8 cellular contexts compared by ENCODE assay signal in the genomic region with DNA sequence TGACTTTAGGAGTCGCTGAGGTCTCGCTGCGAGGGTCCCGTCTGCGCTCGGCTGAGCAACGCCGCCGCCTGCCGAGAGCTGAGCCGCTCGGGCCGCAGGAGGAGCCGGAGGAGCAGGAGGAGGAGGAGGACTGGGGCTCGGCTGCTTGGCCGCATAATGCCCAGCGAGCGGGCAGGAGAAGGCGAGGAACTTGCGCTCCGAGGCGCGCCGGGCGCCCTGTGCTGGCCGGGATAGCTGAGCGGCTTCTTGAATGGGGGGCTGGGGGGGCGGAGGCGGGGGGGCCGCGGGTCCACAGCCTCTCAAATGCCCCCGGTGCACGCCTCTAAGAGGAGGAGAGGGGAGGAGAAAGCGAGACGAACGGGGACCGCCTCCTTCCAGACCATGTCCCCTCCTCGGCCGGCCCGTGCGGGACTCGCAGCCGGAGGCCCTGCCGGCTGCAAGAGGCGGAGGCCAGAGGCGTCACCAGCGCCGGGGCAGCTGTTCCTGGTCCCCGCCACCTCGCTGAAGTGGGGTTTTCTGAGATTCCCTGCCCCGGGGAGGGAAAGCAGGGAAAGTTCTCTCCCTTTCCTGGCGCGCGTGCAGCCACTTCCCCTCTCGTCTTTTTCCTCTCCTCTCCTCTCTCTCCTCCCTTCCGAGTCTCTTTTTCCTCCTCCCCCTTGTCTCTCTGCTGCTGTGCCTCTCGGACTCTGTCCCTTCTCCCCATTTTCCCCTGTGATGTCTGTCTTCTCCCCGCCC. TPM values are rescaled to one million over a fixed set of nuclear protein-coding genes. Genes with fewer than 3 reads are reported as not detected.
DNase-seq lines count a peak whose midpoint lies in the region; TF ChIP-seq lines count a peak whose summit lies in the region.

A gene with protein sequence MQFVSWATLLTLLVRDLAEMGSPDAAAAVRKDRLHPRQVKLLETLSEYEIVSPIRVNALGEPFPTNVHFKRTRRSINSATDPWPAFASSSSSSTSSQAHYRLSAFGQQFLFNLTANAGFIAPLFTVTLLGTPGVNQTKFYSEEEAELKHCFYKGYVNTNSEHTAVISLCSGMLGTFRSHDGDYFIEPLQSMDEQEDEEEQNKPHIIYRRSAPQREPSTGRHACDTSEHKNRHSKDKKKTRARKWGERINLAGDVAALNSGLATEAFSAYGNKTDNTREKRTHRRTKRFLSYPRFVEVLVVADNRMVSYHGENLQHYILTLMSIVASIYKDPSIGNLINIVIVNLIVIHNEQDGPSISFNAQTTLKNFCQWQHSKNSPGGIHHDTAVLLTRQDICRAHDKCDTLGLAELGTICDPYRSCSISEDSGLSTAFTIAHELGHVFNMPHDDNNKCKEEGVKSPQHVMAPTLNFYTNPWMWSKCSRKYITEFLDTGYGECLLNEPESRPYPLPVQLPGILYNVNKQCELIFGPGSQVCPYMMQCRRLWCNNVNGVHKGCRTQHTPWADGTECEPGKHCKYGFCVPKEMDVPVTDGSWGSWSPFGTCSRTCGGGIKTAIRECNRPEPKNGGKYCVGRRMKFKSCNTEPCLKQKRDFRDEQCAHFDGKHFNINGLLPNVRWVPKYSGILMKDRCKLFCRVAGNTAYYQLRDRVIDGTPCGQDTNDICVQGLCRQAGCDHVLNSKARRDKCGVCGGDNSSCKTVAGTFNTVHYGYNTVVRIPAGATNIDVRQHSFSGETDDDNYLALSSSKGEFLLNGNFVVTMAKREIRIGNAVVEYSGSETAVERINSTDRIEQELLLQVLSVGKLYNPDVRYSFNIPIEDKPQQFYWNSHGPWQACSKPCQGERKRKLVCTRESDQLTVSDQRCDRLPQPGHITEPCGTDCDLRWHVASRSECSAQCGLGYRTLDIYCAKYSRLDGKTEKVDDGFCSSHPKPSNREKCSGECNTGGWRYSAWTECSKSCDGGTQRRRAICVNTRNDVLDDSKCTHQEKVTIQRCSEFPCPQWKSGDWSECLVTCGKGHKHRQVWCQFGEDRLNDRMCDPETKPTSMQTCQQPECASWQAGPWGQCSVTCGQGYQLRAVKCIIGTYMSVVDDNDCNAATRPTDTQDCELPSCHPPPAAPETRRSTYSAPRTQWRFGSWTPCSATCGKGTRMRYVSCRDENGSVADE (N-terminal part only) (minus strand): TSS at position 220 of the 735 bp plus-strand sequence. CDS start 343 bp downstream, outside the sequence.

- TF ChIP-seq CTCF in stomach (IDR thresholded peaks at IDR 0.05): no peak

- H3K36me3 ChIP-seq in MG63 (no peaks in the 10 kb centered on the region), duodenal mucosa (ENCODE audit: control insufficient read depth in 1 of 2, insufficient read depth in 2 of 2, low read length in 2 of 2) (no peaks in the 10 kb centered on the region), stomach (no peaks in the 10 kb centered on the region)

- peak in 1 of 4 donors; percentile 30 for TF ChIP-seq POLR2A in stomach (IDR thresholded peaks at IDR 0.05)

- H3K9me3 ChIP-seq in MG63 (no peaks in the 10 kb centered on the region), duodenal mucosa (ENCODE audit: control insufficient read depth in 1 of 2, low read length in 2 of 2) (no peaks in the 10 kb centered on the region), stomach (no peaks in the 10 kb centered on the region)

- H3K27ac ChIP-seq in duodenal mucosa (ENCODE audit: low read depth, low read length) (peak within 1 kb of the TSS; percentile 83), stomach (peak within 1 kb of the TSS; percentile 87 to 98 (median 89))

- peaks cover 16% of the 10 kb centered on the region for H3K27me3 ChIP-seq in MG63
- no peaks in the 10 kb centered on the region for H3K27me3 ChIP-seq in duodenal mucosa (ENCODE audit: control insufficient read depth in 1 of 2, insufficient read depth in 2 of 2, low read length in 2 of 2)
- H3K27me3 ChIP-seq in stomach: peaks cover 0 to 40% (median 13%) of the 10 kb centered on the region in 3 donors

- peak within 1 kb of the TSS; percentile 36 for H3K4me3 ChIP-seq in MG63
- H3K4me3 ChIP-seq in duodenal mucosa (ENCODE audit: low read depth in 1 of 2, low read length in 2 of 2): peak within 1 kb of the TSS; percentile 82 to 87
- H3K4me3 ChIP-seq in stomach: peak within 1 kb of the TSS; percentile 66 to 68 (median 68)

- DNase-seq in 8988T (peak; percentile 51), MG63 (peak; percentile 33), left kidney (ENCODE audit: low read depth, low spot score) (peak; percentile 95), stomach (peak; percentile 42), COR-L47 (lab: John Stamatoyannopoulos, UW) (no peak), RPMI8226 (no peak)
- no peak for DNase-seq in activated CD4-positive, alpha-beta T cell treated with anti-CD3 and anti-CD28 coated beads for 48 hours

- peak within 1 kb of the TSS; percentile 74 to 84 for H3K9ac ChIP-seq in duodenal mucosa (ENCODE audit: low read depth in 1 of 2, low read length in 2 of 2)

- 0 to 2% (median 1%) methylated on average over 13 to 58 of the region's 58 CpGs for WGBS in stomach, 5 donors

- no peak for TF ChIP-seq EP300 in stomach (IDR thresholded peaks at IDR 0.05)

- peaks cover 16 to 18% of the 10 kb centered on the region in 2 donors for H3K4me1 ChIP-seq in duodenal mucosa (ENCODE audit: control insufficient read depth in 1 of 2, insufficient read depth in 2 of 2, low read length in 2 of 2)
- H3K4me1 ChIP-seq in stomach: peaks cover 0 to 49% (median 38%) of the 10 kb centered on the region in 4 donors

- intact Hi-C loops in stomach (cut with DNase I; ENCODE audit: low total_unique reads): no loop called here

RNA-seq across cellular contexts. Expression of the gene that starts here (rescaled TPM):
- not detected in 2 replicates for total RNA-seq in MG63 (2014; rRNA removed; shearing (Covaris generic); ENCODE audit: low replicate concordance)
- 100 to 1,000 TPM in 1 of 5 donors, 10 to 100 TPM in 4; 25.4 to 107 (median 38.7) TPM for total RNA-seq in stomach
- 1 to 10 TPM; 5.5 to 6.7 (median 5.8) TPM for polyA plus RNA-seq in stomach

Comparison
In these comparisons a context has a peak if more than half of its experiments do, and no peak if none do; other contexts are left out.
1. RNA of the gene that starts here (total RNA-seq): 25.4 to 107 TPM in stomach; not detected in MG63; every median in the first group is over 10 times any median in the second.
2. Peak in DNase-seq and H3K4me3 ChIP-seq in MG63; RNA of the gene not detected or under 1 TPM.
3. DNase-seq: peak in 8988T (single experiment), left kidney (single experiment) and stomach (single experiment); none in COR-L47 (single experiment), activated CD4-positive, alpha-beta T cell treated with anti-CD3 and anti-CD28 coated beads for 48 hours (single experiment) and RPMI8226 (single experiment).
4. Peak in every context shown above with its lines, with median percentiles within 50 percentile points of each other: H3K4me3 ChIP-seq.